Comparison of ENCODE assay signal across 15 cellular contexts in the genomic region with DNA sequence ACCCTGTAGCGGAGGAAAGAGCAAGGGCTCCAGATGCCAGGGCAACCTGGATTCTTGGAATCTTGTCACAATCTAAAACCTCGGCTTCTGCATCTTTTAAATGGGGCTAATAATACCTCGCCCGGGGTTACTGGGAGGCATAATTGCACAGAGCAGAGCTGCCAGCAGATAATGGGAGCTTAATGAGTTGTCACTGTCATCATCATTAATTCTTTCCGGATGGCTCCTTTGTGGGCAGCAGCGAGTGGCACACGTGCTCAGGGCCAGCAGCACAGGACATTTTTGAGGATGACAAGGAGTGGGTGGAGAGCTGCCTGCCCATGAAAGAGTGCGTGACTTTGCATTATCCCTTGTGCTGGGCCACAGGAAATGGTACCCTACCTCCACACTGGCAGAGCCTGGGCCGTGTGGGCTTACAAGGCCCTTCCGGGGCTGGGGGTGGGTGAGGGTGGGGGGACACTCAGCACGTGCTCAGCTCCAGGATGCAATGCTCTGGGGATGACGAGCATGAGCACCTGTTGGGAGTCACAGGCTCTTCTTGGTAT. TPM values are rescaled to one million over a fixed set of nuclear protein-coding genes. Genes with fewer than 3 reads are reported as not detected.
A peak's percentile ranks its signal among the peaks of the same experiment; 100 is the strongest.
DNase-seq lines count a peak whose midpoint lies in the region; ATAC-seq and TF ChIP-seq lines count a peak whose summit lies in the region.
"Had no signal": no experiment of that assay in that cellular context is flagged by ENCODE, and none has a peak within 500 bp of the region (broad histone marks: within the 10 kb centered on the region; RNA-seq: fewer than 3 reads in every experiment).

No MANE protein-coding gene starts in this region.

- H4K20me1 ChIP-seq in mammary epithelial cell (ENCODE audit: insufficient read depth, low read length), result no peaks in the 10 kb centered on the region

- peak overlapping the region; percentile 38 for H3K27ac ChIP-seq in CD4-positive, alpha-beta memory T cell (ENCODE audit: low read depth, low read length)
- no peak overlapping the region for H3K27ac ChIP-seq in mammary epithelial cell (ENCODE audit: insufficient read depth, low read depth, low read length)
- H3K27ac ChIP-seq: BLaER1 had no signal

- no peak overlapping the region for H3K4me3 ChIP-seq in CD4-positive, alpha-beta memory T cell (ENCODE audit: low read length in 2 of 2)
- no peak overlapping the region for H3K4me3 ChIP-seq in mammary epithelial cell (replicated peaks in 1 of 3; ENCODE audit: insufficient read depth in 1 of 3, low read depth in 2 of 3, low read length in 3 of 3)
- H3K4me3 ChIP-seq: BLaER1, coronary artery had no signal

- H3K36me3 Mint-ChIP-seq in CD4-positive, alpha-beta memory T cell, result peaks cover 3 to 29% of the 10 kb centered on the region in 2 donors

- no peak for TF ChIP-seq CTCF in mammary epithelial cell (conservative IDR thresholded peaks at IDR 0.05 in 1 of 2, IDR thresholded peaks at IDR 0.05 in 1 of 2; ENCODE audit: extremely low read depth in 1 of 2, insufficient read depth in 1 of 2, low read depth in 1 of 2, low read length in 2 of 2)

- WGBS in mammary epithelial cell (ENCODE audit: low coverage, missing lambda C conversion rate), result 61% methylated on average over 9 of the region's 12 CpGs

- peaks cover 76% of the 10 kb centered on the region for H3K79me2 ChIP-seq in mammary epithelial cell (ENCODE audit: insufficient read depth, low read length)

- no peak for ATAC-seq in HG02588 (IDR thresholded peaks at IDR 0.05; ENCODE audit: unreplicated experiment)
- ATAC-seq in HG03460 (IDR thresholded peaks at IDR 0.05; ENCODE audit: unreplicated experiment), result no peak
- no peak for ATAC-seq in HG03469 (IDR thresholded peaks at IDR 0.05; ENCODE audit: unreplicated experiment)

- H3K4me2 ChIP-seq in mammary epithelial cell (ENCODE audit: insufficient read depth, low read depth, low read length), result peak overlapping the region; percentile 73
- H3K4me2 ChIP-seq: BLaER1 had no signal

- H3K4me1 Mint-ChIP-seq in CD4-positive, alpha-beta memory T cell, result peaks cover 39 to 87% (median 57%) of the 10 kb centered on the region in 4 donors

- H3K27ac Mint-ChIP-seq in CD4-positive, alpha-beta memory T cell, result peak overlapping the region in 6 of 7 donors; percentile 18 to 99 (median 82)
- H3K27ac Mint-ChIP-seq: activated CD4-positive, alpha-beta T cell treated with anti-CD3 and anti-CD28 coated beads, Interleukin-2, amount 10 ng/mL, durations not matched to agents 24 days and 14 days; T-helper 2 cell treated with Interferon-gamma antibody and Interleukin-4, amounts not matched to agents 5 μg/mL and 100 μg/mL, for 36 hours had no signal

- dilution Hi-C loops in mammary epithelial cell (cut with HindIII; ENCODE audit: low sequenced_read_pairs), result loop anchor here (5.0 to 25.0 kb wide), 5 partner anchors 53 to 273 kb away; a partner anchor contains a TSS

- no peak overlapping the region for H2AFZ ChIP-seq in mammary epithelial cell (ENCODE audit: low read depth, low read length)

- H3K9me3 Mint-ChIP-seq in CD4-positive, alpha-beta memory T cell, result peaks cover 0 to 2% (median 0%) of the 10 kb centered on the region in 8 donors
- H3K9me3 Mint-ChIP-seq: activated CD4-positive, alpha-beta T cell treated with anti-CD3 and anti-CD28 coated beads, Interleukin-2, amount 10 ng/mL, durations not matched to agents 24 days and 14 days; T-helper 2 cell treated with Interferon-gamma antibody and Interleukin-4, amounts not matched to agents 5 μg/mL and 100 μg/mL, for 36 hours had no signal

- peaks cover 6 to 7% of the 10 kb centered on the region in 2 donors for H3K27me3 Mint-ChIP-seq in CD4-positive, alpha-beta memory T cell

- no TSS peak for BruUV-seq in mammary epithelial cell (replicated peaks; lab: Mats Ljungman, UMichigan)

- POLR2A ChIA-PET in CD4-positive, alpha-beta memory T cell (lab: Charles Lee; ENCODE audit: partially characterized antibody), result interaction anchor here (1.3 to 9.1 kb wide), 3 partner anchors 12 to 78 kb away, joined by 4 to 167 read pairs (median 163); a partner anchor contains a TSS

- peaks cover 3% of the 10 kb centered on the region for H3K36me3 ChIP-seq in CD4-positive, alpha-beta memory T cell (ENCODE audit: insufficient read depth, low read length)
- no peaks in the 10 kb centered on the region for H3K36me3 ChIP-seq in mammary epithelial cell (ENCODE audit: insufficient read depth, low read length)
- H3K36me3 ChIP-seq: BLaER1 had no signal

- in situ Hi-C loops in mammary epithelial cell (cut with MboI; ENCODE audit: low sequenced_read_pairs in 2 of 2), result loop anchor here in 1 of 2 donors (5.0 kb wide), 1 partner anchor 73 kb away; no protein-coding TSS in a partner anchor

- DNase-seq in CD4-positive, alpha-beta memory T cell, result no peak
- peak; percentile 16 for DNase-seq in NCI-H1436 (lab: John Stamatoyannopoulos, UW)
- DNase-seq in mammary epithelial cell, result no peak
- DNase-seq in retina, result peak; percentile 71
- DNase-seq in germinal center (ENCODE audit: low spot score), result no peak
- DNase-seq: activated CD4-positive, alpha-beta T cell treated with anti-CD3 and anti-CD28 coated beads, Interleukin-2, amount 10 ng/mL, durations not matched to agents 24 days and 14 days; activated T-cell treated with anti-CD3 and anti-CD28 coated beads, Interleukin-2, amount 50 U/mL, for 48 hours; midbrain; NCI-H226 had no signal

- H3K9me3 ChIP-seq in CD4-positive, alpha-beta memory T cell (ENCODE audit: control insufficient read depth in 1 of 2, low read length in 2 of 2), result no peaks in the 10 kb centered on the region
- H3K9me3 ChIP-seq in mammary epithelial cell (replicated peaks; ENCODE audit: insufficient read depth, low read length), result no peaks in the 10 kb centered on the region

- H3K27me3 ChIP-seq in CD4-positive, alpha-beta memory T cell (ENCODE audit: insufficient read depth, low read length), result no peaks in the 10 kb centered on the region
- H3K27me3 ChIP-seq in mammary epithelial cell (ENCODE audit: insufficient read depth, low read length), result no peaks in the 10 kb centered on the region

- intact Hi-C loops in CD4-positive, alpha-beta memory T cell (cut with micrococcal nuclease), result no loop called here
- intact Hi-C loops in mammary epithelial cell (cut with micrococcal nuclease), result loop anchor here (1.0 to 2.0 kb wide), 2 partner anchors 24 to 68 kb away; no protein-coding TSS in a partner anchor

- H3K9ac ChIP-seq in mammary epithelial cell (ENCODE audit: insufficient read depth, low read length), result no peak overlapping the region
- H3K9ac ChIP-seq: BLaER1 had no signal

- peaks cover 73% of the 10 kb centered on the region for H3K4me1 ChIP-seq in CD4-positive, alpha-beta memory T cell (ENCODE audit: insufficient read depth, low read length)
- H3K4me1 ChIP-seq in mammary epithelial cell (ENCODE audit: insufficient read depth, low read length), result peaks cover 49% of the 10 kb centered on the region

- H3K4me3 Mint-ChIP-seq in CD4-positive, alpha-beta memory T cell, result peak overlapping the region in 7 of 8 donors; percentile 5 to 93 (median 89)
- H3K4me3 Mint-ChIP-seq: activated CD4-positive, alpha-beta T cell treated with anti-CD3 and anti-CD28 coated beads, Interleukin-2, amount 10 ng/mL, durations not matched to agents 24 days and 14 days; T-helper 2 cell treated with Interferon-gamma antibody and Interleukin-4, amounts not matched to agents 5 μg/mL and 100 μg/mL, for 36 hours had no signal

- CTCF ChIA-PET in CD4-positive, alpha-beta memory T cell (lab: Charles Lee; ENCODE audit: partially characterized antibody), result interaction anchor here (1.2 to 2.7 kb wide), 3 partner anchors 24 to 69 kb away, joined by 3 to 23 read pairs (median 5); no protein-coding TSS in a partner anchor
- CTCF ChIA-PET in mammary epithelial cell (lab: Charles Lee; ENCODE audit: low non-redundant PET), result no interaction called here

RNA-seq across cellular contexts. Expression of a gene that starts 5.7 kb away (rescaled TPM):
- total RNA-seq in CD4-positive, alpha-beta memory T cell, result 10 to 100 TPM; 15.7 to 16.9 TPM
- polyA plus RNA-seq in CD4-positive, alpha-beta memory T cell, result 10 to 100 TPM in 1 of 2 donors, 1 to 10 TPM in 1; 6.8 to 11.4 TPM
- 10 to 100 TPM; 11.2 to 29.2 TPM for total RNA-seq in mammary epithelial cell
- 9.1 TPM for polyA plus RNA-seq in mammary epithelial cell
- polyA minus RNA-seq in mammary epithelial cell, result 32.0 TPM

Comparison
In these comparisons a context has a peak if more than half of its experiments do, and no peak if none do; other contexts are left out.
1. DNase-seq: peak in NCI-H1436 (single experiment) and retina (single experiment); none in CD4-positive, alpha-beta memory T cell (0 of 5), mammary epithelial cell (single experiment) and germinal center (single experiment).